In genomic region chr17:47188799-47189731, GRCh38 we compare ENCODE assay signal across 8 cellular contexts. TPM values are rescaled to one million over a fixed set of nuclear protein-coding genes. Genes with fewer than 3 reads are reported as not detected.
DNase-seq lines count a peak whose midpoint lies in the region; ATAC-seq and TF ChIP-seq lines count a peak whose summit lies in the region.

Gene CDC27 (minus strand): TSS chr17:47189295. CDS start chr17:47189172, 123 bp downstream.

- no peaks in the 10 kb centered on the region for H3K9me3 ChIP-seq in prostate gland

- intact Hi-C loops in T-helper 2 cell treated with Interferon-gamma antibody and Interleukin-4, amounts not matched to agents 100 ng/mL and 5 ng/mL, for 36 hours (cut with micrococcal nuclease) = loop anchor here (1.0 to 5.0 kb wide), 2 partner anchors 16 to 458 kb away; partner anchors contain the start of gene KPNB1
- intact Hi-C loops in left ventricle myocardium superior (cut with micrococcal nuclease) (no loop called here), prostate gland (cut with DNase I) (loop anchor here (5.0 kb wide), 1 partner anchor 428 kb away; no protein-coding TSS in a partner anchor)

- peak within 1 kb of the TSS; percentile 90 to 93 for H3K27ac ChIP-seq in prostate gland
- H3K27ac ChIP-seq in urinary bladder (ENCODE audit: low read depth) = peak within 1 kb of the TSS; percentile 84

- peak within 1 kb of the TSS; percentile 82 to 86 for H3K4me3 ChIP-seq in prostate gland
- peak within 1 kb of the TSS; percentile 47 for H3K4me3 ChIP-seq in urinary bladder (ENCODE audit: low read depth, low read length)

- no peaks in the 10 kb centered on the region for H3K4me1 ChIP-seq in prostate gland (replicated peaks)
- H3K4me1 ChIP-seq in urinary bladder (ENCODE audit: insufficient read depth) = no peaks in the 10 kb centered on the region

- WGBS in prostate gland = under 1% methylated on average over 66 of the region's 66 CpGs
- WGBS in urinary bladder = under 1% methylated on average over 66 of the region's 66 CpGs

- H3K36me3 ChIP-seq in prostate gland (no peaks in the 10 kb centered on the region), urinary bladder (ENCODE audit: insufficient read depth) (no peaks in the 10 kb centered on the region)

- DNase-seq in NCI-H187 treated with DMSO at 0.1 percent for 48 hours (lab: John Stamatoyannopoulos, UW) (peak; percentile 87), anterior cingulate cortex (lab: John Stamatoyannopoulos, UW) (peak; percentile 78 to 99 (median 95)), left ventricle myocardium superior (peak; percentile 99), prostate gland (ENCODE audit: low spot score) (peak; percentile 99)

- ATAC-seq in GM18499 (IDR thresholded peaks at IDR 0.05; ENCODE audit: insufficient read depth, unreplicated experiment) (peak; percentile 89), HG02943 (IDR thresholded peaks at IDR 0.05; ENCODE audit: low read depth, unreplicated experiment) (peak; percentile 87), left ventricle myocardium superior (peak; percentile 96)

- H3K27me3 ChIP-seq in prostate gland (replicated peaks; ENCODE audit: insufficient read depth) = no peaks in the 10 kb centered on the region

- TF ChIP-seq CTCF in prostate gland (IDR thresholded peaks at IDR 0.05) = peak in 2 of 4 experiments; percentile 21 to 22

- TF ChIP-seq POLR2A in prostate gland (IDR thresholded peaks at IDR 0.05) = peak; percentile 36

RNA-seq across cellular contexts. Expression of gene CDC27, which starts in this region (rescaled TPM):
- 118 and 120 TPM in 2 replicates for total RNA-seq in T-helper 2 cell treated with Interferon-gamma antibody and Interleukin-4, amounts not matched to agents 100 ng/mL and 5 ng/mL, for 36 hours
- 81.8 TPM for total RNA-seq in left ventricle myocardium superior
- 10 to 100 TPM; 32.2 to 76.9 TPM for total RNA-seq in prostate gland
- total RNA-seq in urinary bladder = 110 TPM
- polyA plus RNA-seq in urinary bladder = 33.8 TPM

Comparison
In these comparisons a context has a peak if more than half of its experiments do, and no peak if none do; other contexts are left out.
1. Peak in every context shown above with its lines: DNase-seq, ATAC-seq, H3K4me3 ChIP-seq and H3K27ac ChIP-seq.